Comparison of ENCODE assay signal across 8 cellular contexts in the genomic region with DNA sequence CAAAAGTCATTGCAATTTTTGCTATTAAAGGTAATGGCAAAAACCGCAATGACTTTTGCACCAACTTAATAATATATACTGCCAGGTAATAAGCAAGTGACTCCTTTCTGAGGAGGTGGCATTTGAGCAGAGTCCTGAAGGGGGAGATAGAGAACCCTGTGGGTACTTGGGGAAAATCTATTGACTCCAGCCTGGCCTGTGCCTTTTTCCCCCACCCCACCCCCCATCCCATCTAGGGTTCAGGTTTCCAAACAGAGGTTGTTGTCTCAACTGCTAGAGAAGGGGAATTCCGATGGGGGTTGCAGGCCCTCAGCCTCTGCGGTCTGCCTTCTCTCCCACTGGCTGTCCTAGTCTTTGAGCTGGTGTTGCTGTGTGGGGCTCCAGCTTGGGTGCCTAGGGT. TPM values are rescaled to one million over a fixed set of nuclear protein-coding genes. Genes with fewer than 3 reads are reported as not detected.
A peak's percentile ranks its signal among the peaks of the same experiment; 100 is the strongest.
DNase-seq lines count a peak whose midpoint lies in the region; ATAC-seq and TF ChIP-seq lines count a peak whose summit lies in the region.

No MANE protein-coding gene starts in this region.

- peaks cover 7% of the 10 kb centered on the region for H3K79me1 ChIP-seq in neuronal stem cell (ENCODE audit: low read depth, low read length)

- ATAC-seq in GM19395 (IDR thresholded peaks at IDR 0.05; ENCODE audit: unreplicated experiment), result no peak

- no peak overlapping the region for H3K18ac ChIP-seq in neuronal stem cell (ENCODE audit: low read length)

- H3K9ac ChIP-seq in KMS-11, result peak overlapping the region; percentile 68; the same call in 1 of the 2 replicates
- no peak overlapping the region for H3K9ac ChIP-seq in neuronal stem cell (ENCODE audit: low read depth, low read length, poor library complexity)

- no peaks in the 10 kb centered on the region for H3K9me3 ChIP-seq in neuronal stem cell (replicated peaks in 1 of 2; ENCODE audit: control insufficient read depth in 2 of 2, insufficient read depth in 1 of 2, low read depth in 1 of 2, low read length in 2 of 2)

- no peaks in the 10 kb centered on the region for H3K9me3 Mint-ChIP-seq in activated CD4-positive, alpha-beta memory T cell treated with anti-CD3 and anti-CD28 coated beads, Interleukin-2, amount 10 ng/mL, durations not matched to agents 7 days and 5 days

- POLR2A ChIA-PET in activated CD4-positive, alpha-beta memory T cell treated with anti-CD3 and anti-CD28 coated beads, Interleukin-2, amount 10 ng/mL, durations not matched to agents 7 days and 5 days (lab: Charles Lee), result interaction anchor here (0.8 to 1.7 kb wide), 3 partner anchors 9 to 52 kb away, joined by 3 to 5 read pairs (median 3); no protein-coding TSS in a partner anchor

- H2BK5ac ChIP-seq in neuronal stem cell (ENCODE audit: low read length), result no peak overlapping the region

- CTCF ChIA-PET in activated CD4-positive, alpha-beta memory T cell treated with anti-CD3 and anti-CD28 coated beads, Interleukin-2, amount 10 ng/mL, durations not matched to agents 7 days and 5 days (lab: Charles Lee), result interaction anchor here (0.7 to 1.9 kb wide), 6 partner anchors 10 to 166 kb away, joined by 3 to 12 read pairs (median 3); a partner anchor contains a TSS

- no peaks in the 10 kb centered on the region for H3K36me3 ChIP-seq in KMS-11 (ENCODE audit: insufficient read depth)
- peaks cover 15 to 19% of the 10 kb centered on the region in 2 donors for H3K36me3 ChIP-seq in neuronal stem cell (replicated peaks in 1 of 2; ENCODE audit: control insufficient read depth in 2 of 2, insufficient read depth in 2 of 2, low read length in 2 of 2)

- H3K4me1 ChIP-seq in KMS-11 (ENCODE audit: low read depth, poor library complexity, severe bottlenecking) (peaks cover 75% of the 10 kb centered on the region), neuronal stem cell (ENCODE audit: control insufficient read depth in 2 of 2, insufficient read depth in 1 of 2, low read depth in 1 of 2, low read length in 2 of 2) (no peaks in the 10 kb centered on the region)

- no peaks in the 10 kb centered on the region for H4K20me1 ChIP-seq in KMS-11 (ENCODE audit: insufficient read depth)

- H3K4me3 ChIP-seq in AG09309 (ENCODE audit: control insufficient read depth, low read depth, low read length) (no peak overlapping the region), GM12865 (ENCODE audit: low read depth, low read length) (no peak overlapping the region), KMS-11 (IDR thresholded peaks at IDR 0.05; ENCODE audit: insufficient read depth, low read depth, low read length) (no peak overlapping the region), neuronal stem cell (ENCODE audit: low read length in 2 of 2) (no peak overlapping the region)

- no CpG with 5 or more reads among the region's 3 CpGs for WGBS in neuronal stem cell (ENCODE audit: extremely low coverage in 2 of 2, insufficient read length in 2 of 2, insufficient replicate concordance in 1 of 2), 2 donors

- peaks cover 6% of the 10 kb centered on the region for H3K4me1 Mint-ChIP-seq in activated CD4-positive, alpha-beta memory T cell treated with anti-CD3 and anti-CD28 coated beads, Interleukin-2, amount 10 ng/mL, durations not matched to agents 7 days and 5 days

- H3K4me2 ChIP-seq in KMS-11, result peak overlapping the region; percentile 98; the same call in 1 of the 2 replicates
- no peak overlapping the region for H3K4me2 ChIP-seq in neuronal stem cell (ENCODE audit: insufficient read depth, low read length, poor library complexity, severe bottlenecking)

- H3K23ac ChIP-seq in neuronal stem cell (ENCODE audit: low read depth, low read length, poor library complexity), result no peak overlapping the region

- peaks cover 4% of the 10 kb centered on the region for H3K36me3 Mint-ChIP-seq in activated CD4-positive, alpha-beta memory T cell treated with anti-CD3 and anti-CD28 coated beads, Interleukin-2, amount 10 ng/mL, durations not matched to agents 7 days and 5 days (ENCODE audit: low read depth)

- H3K27me3 Mint-ChIP-seq in activated CD4-positive, alpha-beta memory T cell treated with anti-CD3 and anti-CD28 coated beads, Interleukin-2, amount 10 ng/mL, durations not matched to agents 7 days and 5 days, result no peaks in the 10 kb centered on the region

- H3K27ac ChIP-seq in KMS-11, result peak overlapping the region; percentile 97
- no peak overlapping the region for H3K27ac ChIP-seq in neuronal stem cell (replicated peaks; ENCODE audit: low read length)

- H3K4me3 Mint-ChIP-seq in activated CD4-positive, alpha-beta memory T cell treated with anti-CD3 and anti-CD28 coated beads, Interleukin-2, amount 10 ng/mL, durations not matched to agents 7 days and 5 days, result no peak overlapping the region

- no peak overlapping the region for H2AK5ac ChIP-seq in neuronal stem cell (ENCODE audit: low read depth, low read length)

- no peak overlapping the region for H2BK12ac ChIP-seq in neuronal stem cell (ENCODE audit: low read length)

- no peak overlapping the region for H3K4ac ChIP-seq in neuronal stem cell (ENCODE audit: low read length)

- H3K79me2 ChIP-seq in KMS-11 (ENCODE audit: insufficient read depth, low read depth), result peaks cover 14% of the 10 kb centered on the region; the same call in 1 of the 2 replicates

- TF ChIP-seq CTCF in AG09309 (IDR thresholded peaks at IDR 0.05; ENCODE audit: control insufficient read depth, insufficient read depth, low read depth, low read length, missing control alignments) (peak; percentile 41), GM12865 (IDR thresholded peaks at IDR 0.05; ENCODE audit: insufficient read depth, low read depth, low read length, missing control alignments) (peak; percentile 76), KMS-11 (conservative IDR thresholded peaks at IDR 0.05; ENCODE audit: low read depth, low read length) (peak; percentile 74)

- H2BK120ac ChIP-seq in neuronal stem cell (ENCODE audit: low read depth, low read length), result no peak overlapping the region

- H2BK15ac ChIP-seq in neuronal stem cell (ENCODE audit: low read length), result no peak overlapping the region

- H3K14ac ChIP-seq in neuronal stem cell (ENCODE audit: low read length), result no peak overlapping the region

- no peak for DNase-seq in AG09309 (ENCODE audit: low read depth)
- DNase-seq in GM12865 (ENCODE audit: low read depth), result peak; percentile 95
- peak; percentile 33 for DNase-seq in activated CD4-positive, alpha-beta memory T cell treated with anti-CD3 and anti-CD28 coated beads, Interleukin-2, amount 10 ng/mL, durations not matched to agents 7 days and 5 days
- peak; percentile 62 for DNase-seq in kidney tubule cell (ENCODE audit: low spot score)
- no peak for DNase-seq in neuronal stem cell (ENCODE audit: low spot score)
- DNase-seq in activated gamma-delta T cell treated with Interleukin-2 at 50 U/mL for 16 hours, result no peak

- no peak overlapping the region for H2AFZ ChIP-seq in KMS-11 (ENCODE audit: low read depth)
- H2AFZ ChIP-seq in neuronal stem cell (ENCODE audit: low read length), result no peak overlapping the region

- no peak overlapping the region for H4K8ac ChIP-seq in neuronal stem cell (ENCODE audit: low read depth, low read length)

- no peak overlapping the region for H3K27ac Mint-ChIP-seq in activated CD4-positive, alpha-beta memory T cell treated with anti-CD3 and anti-CD28 coated beads, Interleukin-2, amount 10 ng/mL, durations not matched to agents 7 days and 5 days

- H3K27me3 ChIP-seq in KMS-11 (ENCODE audit: insufficient read depth, low read depth), result no peaks in the 10 kb centered on the region
- no peaks in the 10 kb centered on the region for H3K27me3 ChIP-seq in neuronal stem cell (ENCODE audit: control insufficient read depth in 3 of 3, insufficient read depth in 3 of 3, low read depth in 1 of 3, low read length in 3 of 3)

- H4K91ac ChIP-seq in neuronal stem cell (ENCODE audit: low read depth, low read length, poor library complexity), result no peak overlapping the region

RNA-seq across cellular contexts. Expression of a gene that starts 11.5 kb away (rescaled TPM):
- total RNA-seq in activated CD4-positive, alpha-beta memory T cell treated with anti-CD3 and anti-CD28 coated beads, Interleukin-2, amount 10 ng/mL, durations not matched to agents 7 days and 5 days, result 10 to 100 TPM in 1 of 2 experiments, 1 to 10 TPM in 1; 9.5 to 10.6 TPM
- 14.4 TPM for polyA plus RNA-seq in neuronal stem cell (2013, experiment 1 of 2)
- 15.0 TPM for polyA plus RNA-seq in neuronal stem cell (2013, experiment 2 of 2)

RNA-seq across cellular contexts. Expression of a gene that starts 24.9 kb away (rescaled TPM):
- 100 to 1,000 TPM; 314 to 331 TPM for total RNA-seq in activated CD4-positive, alpha-beta memory T cell treated with anti-CD3 and anti-CD28 coated beads, Interleukin-2, amount 10 ng/mL, durations not matched to agents 7 days and 5 days
- polyA plus RNA-seq in neuronal stem cell (2013, experiment 1 of 2), result 94.9 TPM
- 102 TPM for polyA plus RNA-seq in neuronal stem cell (2013, experiment 2 of 2)

RNA-seq across cellular contexts. Expression of a gene that starts 32.3 kb away (rescaled TPM):
- 10 to 100 TPM; 55.4 to 58.6 TPM for total RNA-seq in activated CD4-positive, alpha-beta memory T cell treated with anti-CD3 and anti-CD28 coated beads, Interleukin-2, amount 10 ng/mL, durations not matched to agents 7 days and 5 days
- 37.7 TPM for polyA plus RNA-seq in neuronal stem cell (2013, experiment 1 of 2)
- 37.5 TPM for polyA plus RNA-seq in neuronal stem cell (2013, experiment 2 of 2)

RNA-seq across cellular contexts. Expression of a gene that starts 51.2 kb away (rescaled TPM):
- total RNA-seq in activated CD4-positive, alpha-beta memory T cell treated with anti-CD3 and anti-CD28 coated beads, Interleukin-2, amount 10 ng/mL, durations not matched to agents 7 days and 5 days, result 10 to 100 TPM; 23.8 to 24.3 TPM
- 0.53 TPM for polyA plus RNA-seq in neuronal stem cell (2013, experiment 1 of 2)
- 0.43 TPM for polyA plus RNA-seq in neuronal stem cell (2013, experiment 2 of 2)

Comparison
In these comparisons a context has a peak if more than half of its experiments do, and no peak if none do; other contexts are left out.
1. DNase-seq: peak in GM12865 (single experiment), activated CD4-positive, alpha-beta memory T cell treated with anti-CD3 and anti-CD28 coated beads, Interleukin-2, amount 10 ng/mL, durations not matched to agents 7 days and 5 days (single experiment) and kidney tubule cell (single experiment); none in AG09309 (single experiment), neuronal stem cell (single experiment) and activated gamma-delta T cell treated with Interleukin-2 at 50 U/mL for 16 hours (single experiment).
2. Peak in every context shown above with its lines, with median percentiles within 50 percentile points of each other: CTCF ChIP-seq.